In the genomic region with DNA sequence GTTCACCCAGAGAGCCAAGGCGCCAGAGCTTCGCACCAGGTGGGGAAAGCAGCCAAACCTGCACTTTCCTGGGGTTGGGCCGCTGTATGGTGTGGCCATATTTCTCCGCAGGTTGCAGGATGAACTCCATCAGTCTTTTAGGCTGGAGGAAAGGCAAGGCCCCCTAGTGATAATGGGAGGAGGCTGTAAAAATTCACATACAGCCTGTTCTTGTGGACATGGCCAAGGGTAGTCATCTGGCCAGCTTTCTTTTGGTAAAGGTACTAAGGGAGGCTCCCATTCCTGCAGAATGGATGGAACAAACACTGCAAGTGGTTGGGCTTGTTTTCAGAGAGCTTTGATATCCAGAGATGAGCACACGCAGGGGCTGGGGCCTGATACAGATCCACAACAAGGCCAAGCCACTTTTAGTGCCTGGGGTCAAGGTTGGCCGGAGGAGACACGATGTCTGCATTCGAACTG, we compare ENCODE assay signal across 11 cellular contexts. TPM values are rescaled to one million over a fixed set of nuclear protein-coding genes. Genes with fewer than 3 reads are reported as not detected.
DNase-seq lines count a peak whose midpoint lies in the region; TF ChIP-seq lines count a peak whose summit lies in the region.
"Had no signal": no experiment of that assay in that cellular context is flagged by ENCODE, and none has a peak within 500 bp of the region (broad histone marks: within the 10 kb centered on the region; RNA-seq: fewer than 3 reads in every experiment).

No MANE protein-coding gene starts in this region.

- H3K36me3 ChIP-seq in mesodermal cell (ENCODE audit: control insufficient read depth, insufficient read depth, low read length), result no peaks in the 10 kb centered on the region
- H3K36me3 ChIP-seq in transverse colon, result no peaks in the 10 kb centered on the region

- no peak for TF ChIP-seq EP300 in transverse colon (IDR thresholded peaks at IDR 0.05; ENCODE audit: low read depth)

- peak overlapping the region; percentile 2 to 97 (median 85) for H3K27ac ChIP-seq in dorsolateral prefrontal cortex
- H3K27ac ChIP-seq in mesodermal cell (ENCODE audit: low read depth, low read length, severe bottlenecking), result peak overlapping the region; percentile 99
- peak overlapping the region; percentile 78 to 85 (median 83) for H3K27ac ChIP-seq in transverse colon

- TF ChIP-seq POLR2A in transverse colon (IDR thresholded peaks at IDR 0.05), result no peak

- peak overlapping the region in 3 of 59 donors; percentile 48 to 63 (median 57) for H3K4me3 ChIP-seq in dorsolateral prefrontal cortex
- peak overlapping the region; percentile 16 for H3K4me3 ChIP-seq in mesodermal cell (ENCODE audit: extremely low read depth, insufficient read depth, low read length, poor library complexity, severe bottlenecking)
- H3K4me3 ChIP-seq in transverse colon, result no peak overlapping the region

- intact Hi-C loops in dorsolateral prefrontal cortex (cut with DNase I) (no loop called here), transverse colon (cut with DNase I; ENCODE audit: low total_unique reads) (loop anchor here (5.0 kb wide), 1 partner anchor 75 kb away; no protein-coding TSS in a partner anchor)

- DNase-seq in NCI-H69 (lab: John Stamatoyannopoulos, UW), result peak; percentile 44
- no peak for DNase-seq in dorsolateral prefrontal cortex
- DNase-seq in transverse colon, result no peak
- no peak for DNase-seq in NCI-H2029 treated with DMSO at 0.1 percent for 48 hours (lab: John Stamatoyannopoulos, UW)
- DNase-seq in NCI-H2107 treated with DMSO at 0.1 percent for 48 hours (lab: John Stamatoyannopoulos, UW; ENCODE audit: unreplicated experiment), result no peak
- no peak for DNase-seq in SW 1271 (lab: John Stamatoyannopoulos, UW)
- DNase-seq in T1000 (lab: John Stamatoyannopoulos, UW), result no peak
- DNase-seq: activated B cell treated with CpG ODN at 0.5 μM for 24 hours; activated naive CD8-positive, alpha-beta T cell treated with anti-CD3 and anti-CD28 coated beads, Interleukin-2, amount 10 ng/mL, durations not matched to agents 7 days and 5 days; NCI-H510A had no signal

- WGBS in mesodermal cell (ENCODE audit: insufficient coverage in 2 of 2), 2 experiments, result 65 to 71% methylated on average over 6 to 8 of the region's 8 CpGs
- 72 to 78% methylated on average over 6 to 8 of the region's 8 CpGs for WGBS in transverse colon (ENCODE audit: low coverage in 1 of 2), 2 donors

- H3K27me3 ChIP-seq in dorsolateral prefrontal cortex (no peaks in the 10 kb centered on the region), transverse colon (no peaks in the 10 kb centered on the region)

- H3K9me3 ChIP-seq in mesodermal cell (ENCODE audit: control insufficient read depth, low read length), result no peaks in the 10 kb centered on the region
- H3K9me3 ChIP-seq in transverse colon, result no peaks in the 10 kb centered on the region

- H3K4me1 ChIP-seq in mesodermal cell (ENCODE audit: control insufficient read depth, insufficient read depth, low read length, poor library complexity, severe bottlenecking) (peaks cover 35% of the 10 kb centered on the region), transverse colon (peaks cover 15 to 53% (median 28%) of the 10 kb centered on the region in 4 donors)

- no peak for TF ChIP-seq CTCF in dorsolateral prefrontal cortex (IDR thresholded peaks at IDR 0.05 in 54 of 56, conservative IDR thresholded peaks at IDR 0.05 in 2 of 56; ENCODE audit: low read depth in 1 of 56, partially characterized antibody in 56 of 56)
- no peak for TF ChIP-seq CTCF in transverse colon (IDR thresholded peaks at IDR 0.05)

- in situ Hi-C loops in transverse colon (cut with MboI; ENCODE audit: low pct_ligation_motif_present in 1 of 4, low pct_unique_long_range_greater_than_20kb in 1 of 4, low sequenced_read_pairs in 3 of 4), result loop anchor here in 3 of 4 donors (25.0 kb wide), 3 partner anchors 420 to 970 kb away; no protein-coding TSS in a partner anchor

RNA-seq across cellular contexts. Expression of gene C22orf31, which starts 29.6 kb away (rescaled TPM):
- 1 to 10 TPM in 11 of 120 experiments, under 1 TPM in 38, not detected in 71; 0.32 to 2.0 (median 0.72) TPM for total RNA-seq in dorsolateral prefrontal cortex
- polyA plus RNA-seq in mesodermal cell (2013, experiment 1 of 2), result not detected
- polyA plus RNA-seq in mesodermal cell (2013, experiment 2 of 2), result not detected
- total RNA-seq in transverse colon, result not detected
- total RNA-seq: activated B cell treated with CpG ODN at 0.5 μM for 24 hours; activated naive CD8-positive, alpha-beta T cell treated with anti-CD3 and anti-CD28 coated beads, Interleukin-2, amount 10 ng/mL, durations not matched to agents 7 days and 5 days had no signal

RNA-seq across cellular contexts. Expression of gene KREMEN1, which starts 40.8 kb away (rescaled TPM):
- total RNA-seq in dorsolateral prefrontal cortex, result 10 to 100 TPM; 11.4 to 40.0 (median 19.2) TPM
- 21.5 TPM for polyA plus RNA-seq in mesodermal cell (2013, experiment 1 of 2)
- 15.1 TPM for polyA plus RNA-seq in mesodermal cell (2013, experiment 2 of 2)
- 10 to 100 TPM in 3 of 4 donors, 1 to 10 TPM in 1; 5.2 to 39.2 (median 20.1) TPM for total RNA-seq in transverse colon
- total RNA-seq: activated B cell treated with CpG ODN at 0.5 μM for 24 hours had no signal
